ENCODE assay signal across 10 cellular contexts in the genomic region with DNA sequence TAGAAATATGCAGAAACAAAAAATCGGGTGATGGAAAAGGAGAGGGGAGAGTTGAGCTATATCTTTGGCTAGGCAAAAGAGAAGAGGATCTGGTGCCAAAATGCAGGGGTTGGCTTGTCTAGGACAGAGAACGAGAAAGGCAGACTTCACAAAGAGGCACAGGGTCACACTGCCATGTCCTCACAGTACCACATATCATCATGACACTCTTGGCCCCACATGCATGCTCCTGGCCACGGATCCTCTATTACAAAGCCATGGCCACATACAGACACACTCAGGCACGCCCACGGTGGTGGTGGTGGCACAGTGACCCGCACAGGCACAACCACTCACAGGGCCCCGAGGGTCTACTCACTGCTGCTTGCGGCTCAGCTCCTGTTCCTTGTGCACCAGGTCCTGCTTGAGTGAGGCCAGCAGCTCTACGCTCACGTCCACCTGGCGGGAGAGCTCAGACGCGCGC. TPM values are rescaled to one million over a fixed set of nuclear protein-coding genes. Genes with fewer than 3 reads are reported as not detected.
DNase-seq lines count a peak whose midpoint lies in the region; ATAC-seq and TF ChIP-seq lines count a peak whose summit lies in the region.
"Had no signal": no experiment of that assay in that cellular context is flagged by ENCODE, and none has a peak within 500 bp of the region (broad histone marks: within the 10 kb centered on the region; RNA-seq: fewer than 3 reads in every experiment).

No MANE protein-coding gene starts in this region.

- H2AFZ ChIP-seq in MM.1S (ENCODE audit: low read length): no peak overlapping the region

- DNase-seq in central memory CD8-positive, alpha-beta T cell (ENCODE audit: low spot score in 2 of 2): no peak
- no peak for DNase-seq in naive thymus-derived CD8-positive, alpha-beta T cell
- DNase-seq in middle frontal gyrus (ENCODE audit: extremely low spot score, low spot score) (no peak), germinal center (ENCODE audit: low spot score) (no peak), MM.1S (no peak), NCI-H82 treated with DMSO at 0.1 percent for 48 hours (lab: John Stamatoyannopoulos, UW; ENCODE audit: unreplicated experiment) (no peak)

- H3K4me3 ChIP-seq in HUES48 (ENCODE audit: low read depth, low read length) (peak overlapping the region; percentile 62), MM.1S (ENCODE audit: low read length) (no peak overlapping the region)
- H3K4me3 ChIP-seq: SJSA1 had no signal

- peak overlapping the region; percentile 47 for H3K27ac Mint-ChIP-seq in central memory CD8-positive, alpha-beta T cell (ENCODE audit: low read depth)
- peak overlapping the region in 8 of 10 donors; percentile 0 to 81 (median 72) for H3K27ac Mint-ChIP-seq in naive thymus-derived CD8-positive, alpha-beta T cell

- H3K4me1 ChIP-seq in HUES48 (ENCODE audit: control insufficient read depth, insufficient read depth, low read length) (no peaks in the 10 kb centered on the region), MM.1S (ENCODE audit: low read length) (no peaks in the 10 kb centered on the region)
- H3K4me1 ChIP-seq: SJSA1 had no signal

- no peaks in the 10 kb centered on the region for H3K27me3 Mint-ChIP-seq in central memory CD8-positive, alpha-beta T cell
- H3K27me3 Mint-ChIP-seq in naive thymus-derived CD8-positive, alpha-beta T cell: peaks cover 0 to 1% (median 0%) of the 10 kb centered on the region in 5 donors

- H3K79me2 ChIP-seq in MM.1S (ENCODE audit: low read length): no peaks in the 10 kb centered on the region

- peaks cover 6% of the 10 kb centered on the region for H3K36me3 Mint-ChIP-seq in central memory CD8-positive, alpha-beta T cell (ENCODE audit: insufficient read depth)
- H3K36me3 Mint-ChIP-seq in naive thymus-derived CD8-positive, alpha-beta T cell: peaks cover 0 to 14% (median 1%) of the 10 kb centered on the region in 3 donors

- H3K4me1 Mint-ChIP-seq in central memory CD8-positive, alpha-beta T cell: peaks cover 29% of the 10 kb centered on the region
- peaks cover 22 to 34% (median 28%) of the 10 kb centered on the region in 4 donors for H3K4me1 Mint-ChIP-seq in naive thymus-derived CD8-positive, alpha-beta T cell

- POLR2A ChIA-PET in naive thymus-derived CD8-positive, alpha-beta T cell (lab: Charles Lee): interaction anchor here (1.0 to 1.8 kb wide), 3 partner anchors 16 to 34 kb away, joined by 4 to 16 read pairs (median 7); partner anchors contain the start of genes CCT7 and FBXO41

- H3K9me3 ChIP-seq in HUES48 (ENCODE audit: control insufficient read depth, insufficient read depth, low read length): no peaks in the 10 kb centered on the region
- H3K9me3 ChIP-seq in MM.1S (replicated peaks; ENCODE audit: insufficient read depth, low read length): no peaks in the 10 kb centered on the region
- H3K9me3 ChIP-seq: SJSA1 had no signal

- H4K20me1 ChIP-seq in MM.1S (ENCODE audit: insufficient read depth, low read length): no peaks in the 10 kb centered on the region

- H3K36me3 ChIP-seq in HUES48 (ENCODE audit: control insufficient read depth, insufficient read depth, low read length) (peaks cover 7% of the 10 kb centered on the region), MM.1S (replicated peaks; ENCODE audit: insufficient read depth, low read length) (no peaks in the 10 kb centered on the region)
- H3K36me3 ChIP-seq: SJSA1 had no signal

- H3K27ac ChIP-seq in C4-2B (peak overlapping the region; percentile 91), HUES48 (ENCODE audit: low read depth, low read length) (no peak overlapping the region), MM.1S (ENCODE audit: low read length) (no peak overlapping the region)
- H3K27ac ChIP-seq: SJSA1 had no signal

- no peaks in the 10 kb centered on the region for H3K9me2 ChIP-seq in MM.1S (replicated peaks; ENCODE audit: insufficient read depth, low read length)

- H3K9me3 Mint-ChIP-seq in central memory CD8-positive, alpha-beta T cell: no peaks in the 10 kb centered on the region
- H3K9me3 Mint-ChIP-seq in naive thymus-derived CD8-positive, alpha-beta T cell: no peaks in the 10 kb centered on the region

- H3K4me3 Mint-ChIP-seq in central memory CD8-positive, alpha-beta T cell: peak overlapping the region; percentile 39
- H3K4me3 Mint-ChIP-seq in naive thymus-derived CD8-positive, alpha-beta T cell: peak overlapping the region; percentile 16 to 78 (median 66)

- TF ChIP-seq CTCF in C4-2B (conservative IDR thresholded peaks at IDR 0.05) (no peak), MM.1S (IDR thresholded peaks at IDR 0.05; ENCODE audit: low read length) (no peak)

- H3K27me3 ChIP-seq in HUES48 (ENCODE audit: control insufficient read depth, insufficient read depth, low read length): peaks cover 32% of the 10 kb centered on the region
- H3K27me3 ChIP-seq in MM.1S (replicated peaks; ENCODE audit: insufficient read depth, low read length): no peaks in the 10 kb centered on the region

- no peak for ATAC-seq in central memory CD8-positive, alpha-beta T cell (replicated peaks; ENCODE audit: extremely low read depth, poor library complexity, severe bottlenecking)
- no peak for ATAC-seq in naive thymus-derived CD8-positive, alpha-beta T cell

- H3K9ac ChIP-seq in HUES48 (ENCODE audit: low read depth, low read length): no peak overlapping the region; the same call in 1 of the 2 replicates
- H3K9ac ChIP-seq in MM.1S (ENCODE audit: low read length): no peak overlapping the region

- H3F3A ChIP-seq in MM.1S (ENCODE audit: insufficient read depth, low read length): no peaks in the 10 kb centered on the region

- no peak overlapping the region for H3K4me2 ChIP-seq in MM.1S (ENCODE audit: low read depth, low read length)

RNA-seq across cellular contexts. Expression of gene FBXO41, which starts 15.9 kb away (rescaled TPM):
- total RNA-seq in naive thymus-derived CD8-positive, alpha-beta T cell: 10 to 100 TPM; 26.5 to 28.0 TPM
- polyA plus RNA-seq in naive thymus-derived CD8-positive, alpha-beta T cell: 1 to 10 TPM; 1.0 to 2.7 (median 1.8) TPM

RNA-seq across cellular contexts. Expression of gene EGR4, which starts 24.9 kb away (rescaled TPM):
- total RNA-seq in naive thymus-derived CD8-positive, alpha-beta T cell: not detected
- not detected for polyA plus RNA-seq in naive thymus-derived CD8-positive, alpha-beta T cell
- total RNA-seq: fibroblast of villous mesenchyme, SJSA1 had no signal

RNA-seq across cellular contexts. Expression of gene CCT7, which starts 34.3 kb away (rescaled TPM):
- total RNA-seq in naive thymus-derived CD8-positive, alpha-beta T cell: 100 to 1,000 TPM; 206 to 217 TPM
- polyA plus RNA-seq in naive thymus-derived CD8-positive, alpha-beta T cell: 100 to 1,000 TPM; 294 to 306 (median 299) TPM

RNA-seq across cellular contexts. Expression of gene PRADC1, which starts 35.4 kb away (rescaled TPM):
- total RNA-seq in naive thymus-derived CD8-positive, alpha-beta T cell: 10 to 100 TPM in 1 of 2 experiments, 1 to 10 TPM in 1; 7.8 to 10.7 TPM
- polyA plus RNA-seq in naive thymus-derived CD8-positive, alpha-beta T cell: 10 to 100 TPM; 26.1 to 38.8 (median 27.6) TPM

RNA-seq across cellular contexts. Expression of gene SMYD5, which starts 54.4 kb away (rescaled TPM):
- 10 to 100 TPM; 51.2 to 56.3 TPM for total RNA-seq in naive thymus-derived CD8-positive, alpha-beta T cell
- 10 to 100 TPM; 22.7 to 28.3 (median 25.3) TPM for polyA plus RNA-seq in naive thymus-derived CD8-positive, alpha-beta T cell
